8 cellular contexts compared by ENCODE assay signal in genomic region chr22:21652010-21652546, GRCh38. TPM values are rescaled to one million over a fixed set of nuclear protein-coding genes. Genes with fewer than 3 reads are reported as not detected.
DNase-seq lines count a peak whose midpoint lies in the region; ATAC-seq and TF ChIP-seq lines count a peak whose summit lies in the region.

No MANE protein-coding gene starts in this region.

- peak; percentile 95 for DNase-seq in GM13976 (ENCODE audit: low spot score)
- peak; percentile 81 to 86 (median 84) for DNase-seq in NCI-H1417 (lab: John Stamatoyannopoulos, UW)
- peak; percentile 68 to 77 (median 73) for DNase-seq in T-helper 17 cell
- DNase-seq in amygdala (lab: John Stamatoyannopoulos, UW), result peak in 52 of 56 donors; percentile 10 to 89 (median 64)
- peak; percentile 97 for DNase-seq in hepatic stellate cell (ENCODE audit: low spot score)
- peak; percentile 64 for DNase-seq in renal cortical epithelial cell (ENCODE audit: low read depth)
- no peak for DNase-seq in vagina (ENCODE audit: extremely low spot score in 2 of 2)

- no peaks in the 10 kb centered on the region for H3K27me3 ChIP-seq in vagina

- H3K36me3 ChIP-seq in vagina, result no peaks in the 10 kb centered on the region

- in situ Hi-C loops in GM13976 (cut with MboI; ENCODE audit: low sequenced_read_pairs, unreplicated experiment), result no loop called here

- H3K9me3 ChIP-seq in T-helper 17 cell (ENCODE audit: control insufficient read depth, low read length, poor library complexity, severe bottlenecking) (no peaks in the 10 kb centered on the region), vagina (no peaks in the 10 kb centered on the region)

- H3K27me3 Mint-ChIP-seq in T-helper 17 cell, result no peaks in the 10 kb centered on the region

- no peak overlapping the region for H3K27ac ChIP-seq in vagina

- intact Hi-C loops in vagina (cut with DNase I), result no loop called here

- TF ChIP-seq CTCF in GM13976 (IDR thresholded peaks at IDR 0.05; ENCODE audit: borderline replicate concordance, control extremely low read depth, extremely low read depth, insufficient read depth, missing control alignments) (no peak), vagina (IDR thresholded peaks at IDR 0.05) (no peak)

- peaks cover 24% of the 10 kb centered on the region for H3K4me1 Mint-ChIP-seq in T-helper 17 cell

- ATAC-seq in HG02642 (IDR thresholded peaks at IDR 0.05; ENCODE audit: poor library complexity, unreplicated experiment) (peak; percentile 92), T-helper 17 cell (peak; percentile 99)

- H3K36me3 Mint-ChIP-seq in T-helper 17 cell (ENCODE audit: low read depth), result no peaks in the 10 kb centered on the region

- H3K4me1 ChIP-seq in vagina, result peaks cover 25% of the 10 kb centered on the region

- TF ChIP-seq POLR2A in vagina (IDR thresholded peaks at IDR 0.05), result no peak

- H3K27ac Mint-ChIP-seq in T-helper 17 cell, result peak overlapping the region; percentile 57

- H3K4me3 Mint-ChIP-seq in T-helper 17 cell, result peak overlapping the region; percentile 90

- peak overlapping the region; percentile 55 to 93 for H3K4me3 ChIP-seq in vagina

RNA-seq across cellular contexts. Expression of gene SDF2L1, which starts 10.0 kb away (rescaled TPM):
- total RNA-seq in T-helper 17 cell (10 to 100 TPM; 25.6 to 30.1 TPM), renal cortical epithelial cell (17.0 and 43.9 TPM in 2 replicates), vagina (33.9 TPM)

RNA-seq across cellular contexts. Expression of gene PPIL2, which starts 13.7 kb away (rescaled TPM):
- 10 to 100 TPM; 59.4 to 69.3 TPM for total RNA-seq in T-helper 17 cell
- 10.6 and 24.8 TPM in 2 replicates for total RNA-seq in renal cortical epithelial cell
- 44.7 TPM for total RNA-seq in vagina

RNA-seq across cellular contexts. Expression of gene CCDC116, which starts 19.5 kb away (rescaled TPM):
- under 1 TPM in 1 of 2 donors, not detected in 1; 0.13 TPM for total RNA-seq in T-helper 17 cell
- not detected in 2 replicates for total RNA-seq in renal cortical epithelial cell
- total RNA-seq in vagina, result not detected

RNA-seq across cellular contexts. Expression of gene YDJC, which starts 22.3 kb away (rescaled TPM):
- total RNA-seq in T-helper 17 cell (10 to 100 TPM; 28.3 to 31.0 TPM), renal cortical epithelial cell (27.4 and 51.6 TPM in 2 replicates), vagina (22.6 TPM)

Comparison
In these comparisons a context has a peak if more than half of its experiments do, and no peak if none do; other contexts are left out.
1. DNase-seq: peak in GM13976 (single experiment), NCI-H1417 (3 of 3), T-helper 17 cell (3 of 3), amygdala (52 of 56), hepatic stellate cell (single experiment) and renal cortical epithelial cell (single experiment); none in vagina (0 of 2).